In the genomic region with DNA sequence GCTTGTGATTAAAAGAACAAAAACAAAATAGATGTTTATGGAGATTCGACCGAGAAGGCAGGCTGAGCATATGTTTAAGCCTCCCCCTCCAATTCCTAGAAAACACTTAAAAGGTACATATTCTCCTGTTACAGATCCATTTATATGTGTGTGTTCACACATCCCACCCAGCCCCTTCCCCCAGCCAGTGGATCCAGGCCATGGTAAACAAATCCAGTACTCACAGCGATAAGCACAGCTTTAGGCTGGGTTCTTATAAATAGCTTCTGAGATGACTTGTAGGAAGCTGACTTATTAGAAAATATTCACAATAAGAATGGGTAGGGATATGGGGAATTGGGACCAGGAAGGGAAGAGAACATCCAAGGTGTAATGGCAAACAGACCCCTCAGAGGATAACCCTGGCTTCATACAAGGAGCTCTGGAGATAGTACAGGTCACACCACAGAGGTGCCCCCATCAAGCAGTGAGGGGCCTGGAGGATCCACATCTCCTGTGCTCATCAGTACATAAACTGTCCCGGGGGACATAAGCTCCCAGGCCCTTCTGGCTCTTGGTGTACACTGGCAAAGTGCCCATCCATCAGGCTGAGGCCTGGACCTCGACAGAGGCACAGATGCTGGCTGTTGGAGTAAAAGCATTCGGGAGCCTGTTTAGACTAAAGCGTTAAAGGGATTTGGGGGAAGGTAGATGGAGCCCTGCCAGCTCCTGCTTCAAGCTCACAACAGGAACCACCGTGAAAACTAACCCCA, we compare ENCODE assay signal across 13 cellular contexts.
A peak's percentile ranks its signal among the peaks of the same experiment; 100 is the strongest.
DNase-seq lines count a peak whose midpoint lies in the region; ATAC-seq and TF ChIP-seq lines count a peak whose summit lies in the region.
"Had no signal": no experiment of that assay in that cellular context is flagged by ENCODE, and none has a peak within 500 bp of the region (broad histone marks: within the 10 kb centered on the region; RNA-seq: fewer than 3 reads in every experiment).

No MANE protein-coding gene starts in this region.

- no peaks in the 10 kb centered on the region for H3K79me2 ChIP-seq in GM23338 (replicated peaks; ENCODE audit: insufficient read depth)

- H3K9ac ChIP-seq in colonic mucosa (ENCODE audit: low read depth in 2 of 2, low read length in 2 of 2): no peak overlapping the region

- ATAC-seq in GM23338 (peak; percentile 85), HG03521 (IDR thresholded peaks at IDR 0.05; ENCODE audit: unreplicated experiment) (no peak)
- ATAC-seq: natural killer cell treated with Interleukin-12 subunit alpha and Interleukin-12 subunit beta and Interleukin-15 and Interleukin-18, amount 100 ng/mL, for 72 hours had no signal

- DNase-seq in GM23338 (ENCODE audit: low spot score): no peak
- DNase-seq in NCI-H446 (lab: John Stamatoyannopoulos, UW): peak; percentile 66 to 93
- DNase-seq in chondrocyte (ENCODE audit: low spot score): no peak
- peak in 4 of 5 donors; percentile 36 to 42 (median 36) for DNase-seq in ovary
- DNase-seq in HPDE6-E6E7 (ENCODE audit: extremely low spot score): no peak
- no peak for DNase-seq in colonic mucosa
- no peak for DNase-seq in Peyer's patch
- DNase-seq: activated T-cell treated with anti-CD3 and anti-CD28 coated beads, Interleukin-2, amount 50 U/mL, for 1 hour; aorta; Calu3; erythroblast had no signal

- peaks cover 44% of the 10 kb centered on the region for H3K4me1 ChIP-seq in GM23338 (ENCODE audit: insufficient read depth)
- H3K4me1 ChIP-seq in ovary (ENCODE audit: insufficient read depth): peaks cover 2% of the 10 kb centered on the region
- H3K4me1 ChIP-seq in colonic mucosa: no peaks in the 10 kb centered on the region
- H3K4me1 ChIP-seq in Peyer's patch: peaks cover 0 to 6% (median 0%) of the 10 kb centered on the region in 4 donors

- WGBS in ovary, 3 donors: 12 to 25% (median 14%) methylated on average over 8 of the region's 8 CpGs

- no peak overlapping the region for H3K27ac Mint-ChIP-seq in GM23338
- H3K27ac Mint-ChIP-seq in chondrocyte (ENCODE audit: unreplicated experiment): peak overlapping the region; percentile 87

- H3K9me2 ChIP-seq in GM23338 (ENCODE audit: insufficient read depth): no peaks in the 10 kb centered on the region

- H3K4me1 Mint-ChIP-seq in GM23338: peaks cover 47% of the 10 kb centered on the region
- H3K4me1 Mint-ChIP-seq in chondrocyte (ENCODE audit: low read depth): peaks cover 52% of the 10 kb centered on the region

- H3K4me3 Mint-ChIP-seq in GM23338 (no peak overlapping the region), chondrocyte (ENCODE audit: unreplicated experiment) (no peak overlapping the region)
- H3K4me3 Mint-ChIP-seq: natural killer cell treated with Interleukin-12 subunit alpha and Interleukin-12 subunit beta and Interleukin-15 and Interleukin-18, amount 100 ng/mL, for 72 hours had no signal

- H3K27me3 ChIP-seq in GM23338 (ENCODE audit: insufficient read depth) (peaks cover 2% of the 10 kb centered on the region; the same call in 1 of the 2 replicates), ovary (no peaks in the 10 kb centered on the region), colonic mucosa (no peaks in the 10 kb centered on the region), Peyer's patch (no peaks in the 10 kb centered on the region)

- TF ChIP-seq EP300 in ovary (IDR thresholded peaks at IDR 0.05): no peak

- TF ChIP-seq POLR2A in ovary (IDR thresholded peaks at IDR 0.05) (no peak), Peyer's patch (IDR thresholded peaks at IDR 0.05) (no peak)

- no peaks in the 10 kb centered on the region for H3K36me3 ChIP-seq in GM23338 (ENCODE audit: insufficient read depth)
- no peaks in the 10 kb centered on the region for H3K36me3 ChIP-seq in ovary
- no peaks in the 10 kb centered on the region for H3K36me3 ChIP-seq in colonic mucosa
- no peaks in the 10 kb centered on the region for H3K36me3 ChIP-seq in Peyer's patch

- no peaks in the 10 kb centered on the region for H3K36me3 Mint-ChIP-seq in GM23338 (ENCODE audit: low read depth)
- H3K36me3 Mint-ChIP-seq in chondrocyte (ENCODE audit: low read depth): no peaks in the 10 kb centered on the region
- H3K36me3 Mint-ChIP-seq: natural killer cell treated with Interleukin-12 subunit alpha and Interleukin-12 subunit beta and Interleukin-15 and Interleukin-18, amount 100 ng/mL, for 72 hours had no signal

- TF ChIP-seq CTCF in GM23338 (conservative IDR thresholded peaks at IDR 0.05; ENCODE audit: low read depth in 2 of 2): no peak
- no peak for TF ChIP-seq CTCF in chondrocyte (IDR thresholded peaks at IDR 0.05)
- no peak for TF ChIP-seq CTCF in ovary (IDR thresholded peaks at IDR 0.05)
- no peak for TF ChIP-seq CTCF in colonic mucosa (IDR thresholded peaks at IDR 0.05)
- no peak for TF ChIP-seq CTCF in Peyer's patch (IDR thresholded peaks at IDR 0.05)

- intact Hi-C loops in ovary (cut with DNase I) (no loop called here), colonic mucosa (cut with DNase I) (no loop called here)

- H3K9me3 Mint-ChIP-seq in GM23338: no peaks in the 10 kb centered on the region
- no peaks in the 10 kb centered on the region for H3K9me3 Mint-ChIP-seq in chondrocyte (ENCODE audit: low read depth)
- H3K9me3 Mint-ChIP-seq: natural killer cell treated with Interleukin-12 subunit alpha and Interleukin-12 subunit beta and Interleukin-15 and Interleukin-18, amount 100 ng/mL, for 72 hours had no signal

- 0 out of 2 replicates have a peak overlapping the region, but pooled peaks have one; percentile 40 for H3K4me2 ChIP-seq in GM23338

- H3K9me3 ChIP-seq in ovary (no peaks in the 10 kb centered on the region), colonic mucosa (no peaks in the 10 kb centered on the region), Peyer's patch (no peaks in the 10 kb centered on the region)

- H3F3A ChIP-seq in GM23338 (replicated peaks; ENCODE audit: low read depth): no peaks in the 10 kb centered on the region

- H3K4me3 ChIP-seq in GM23338 (no peak overlapping the region), ovary (no peak overlapping the region), colonic mucosa (no peak overlapping the region), Peyer's patch (no peak overlapping the region)

- no peaks in the 10 kb centered on the region for H4K20me1 ChIP-seq in GM23338 (replicated peaks; ENCODE audit: insufficient read depth)

- peaks cover 2% of the 10 kb centered on the region for H3K27me3 Mint-ChIP-seq in GM23338 (ENCODE audit: insufficient read depth, low read depth, poor library complexity)
- no peaks in the 10 kb centered on the region for H3K27me3 Mint-ChIP-seq in chondrocyte (ENCODE audit: low read depth)

- H2AFZ ChIP-seq in GM23338: peak overlapping the region; percentile 70

- H3K27ac ChIP-seq in GM23338 (ENCODE audit: low read depth) (no peak overlapping the region), ovary (no peak overlapping the region), colonic mucosa (no peak overlapping the region), Peyer's patch (no peak overlapping the region)

TF ChIP-seq in GM23338, 12 proteins besides CTCF, POLR2A, EP300 and RAD21 (continues in another document):
- TF ChIP-seq JUNB (IDR thresholded peaks at IDR 0.05; ENCODE audit: unreplicated experiment): no peak
- no peak for TF ChIP-seq NANOG (IDR thresholded peaks at IDR 0.05; ENCODE audit: borderline replicate concordance)
- no peak for TF ChIP-seq EZH2 (IDR thresholded peaks at IDR 0.05; ENCODE audit: low read depth, unreplicated experiment)

Comparison
In these comparisons a context has a peak if more than half of its experiments do, and no peak if none do; other contexts are left out.
1. DNase-seq: peak in NCI-H446 (2 of 2) and ovary (4 of 5); none in GM23338 (single experiment), chondrocyte (single experiment), HPDE6-E6E7 (single experiment), colonic mucosa (single experiment) and Peyer's patch (0 of 3).